ENCODE assay signal across 21 cellular contexts in genomic region chr1:29511436-29511835, GRCh38.
"Had no signal": no experiment of that assay in that cellular context is flagged by ENCODE, and none has a peak within 500 bp of the region (broad histone marks: within the 10 kb centered on the region; RNA-seq: fewer than 3 reads in every experiment).

No MANE protein-coding gene starts in this region.

- H3K4me1 Mint-ChIP-seq: central memory CD8-positive, alpha-beta T cell; natural killer cell had no signal

- H3K9me3 ChIP-seq: colonic mucosa, left lung, pancreas, stomach, tibial artery, upper lobe of left lung had no signal

- H3K27ac ChIP-seq: colonic mucosa, left lung, pancreas, sigmoid colon, stomach, tibial artery, upper lobe of left lung had no signal

- H3K27me3 ChIP-seq: pancreas, upper lobe of left lung had no signal

- H3K9me3 Mint-ChIP-seq: central memory CD8-positive, alpha-beta T cell; effector memory CD8-positive, alpha-beta T cell; natural killer cell; stimulated activated effector memory CD8-positive, alpha-beta T cell treated with anti-CD3 and anti-CD28 coated beads, Interleukin-12 subunit alpha, Interleukin-12 subunit beta, amount 100 ng/mL, for 72 hours had no signal

- ATAC-seq: effector memory CD8-positive, alpha-beta T cell; left lung; natural killer cell; pancreas; stimulated activated effector memory CD8-positive, alpha-beta T cell treated with anti-CD3 and anti-CD28 coated beads, Interleukin-12 subunit alpha, Interleukin-12 subunit beta, amount 100 ng/mL, for 72 hours had no signal

- H3K4me1 ChIP-seq: colonic mucosa, left lung, pancreas, sigmoid colon, stomach, tibial artery, upper lobe of left lung had no signal

- H3K36me3 Mint-ChIP-seq: natural killer cell; stimulated activated effector memory CD8-positive, alpha-beta T cell treated with anti-CD3 and anti-CD28 coated beads, Interleukin-12 subunit alpha, Interleukin-12 subunit beta, amount 100 ng/mL, for 72 hours had no signal

- H3K4me3 ChIP-seq: colonic mucosa, left lung, pancreas, sigmoid colon, stomach, tibial artery, upper lobe of left lung had no signal

- H3K27ac Mint-ChIP-seq: effector memory CD8-positive, alpha-beta T cell; natural killer cell; progenitor cell of endocrine pancreas; stimulated activated effector memory CD8-positive, alpha-beta T cell treated with anti-CD3 and anti-CD28 coated beads, Interleukin-12 subunit alpha, Interleukin-12 subunit beta, amount 100 ng/mL, for 72 hours had no signal

- DNase-seq: colonic mucosa; dermis blood vessel endothelial cell; effector memory CD8-positive, alpha-beta T cell; erythroblast; kidney; left lung; mammary epithelial cell; mesendoderm; natural killer cell; occipital lobe; pancreas; sigmoid colon; stimulated activated CD4-positive, alpha-beta T cell treated with anti-CD3 and anti-CD28 coated beads, Interleukin-2, amount 100 ng/mL, for 24 hours; stimulated activated CD4-positive, alpha-beta T cell treated with anti-CD3 and anti-CD28 coated beads, Interleukin-4, amount 100 ng/mL, for 24 hours; stimulated activated naive CD4-positive, alpha-beta T cell treated with Interleukin-2 at 50 U/mL for 16 hours; stomach; tibial artery; upper lobe of left lung had no signal

- H3K36me3 ChIP-seq: colonic mucosa, left lung, pancreas, sigmoid colon, stomach, tibial artery, upper lobe of left lung had no signal

- H3K4me3 Mint-ChIP-seq: central memory CD8-positive, alpha-beta T cell; effector memory CD8-positive, alpha-beta T cell; natural killer cell; stimulated activated effector memory CD8-positive, alpha-beta T cell treated with anti-CD3 and anti-CD28 coated beads, Interleukin-12 subunit alpha, Interleukin-12 subunit beta, amount 100 ng/mL, for 72 hours had no signal
